In genomic region chr20:3406481-3407425, GRCh38 we compare ENCODE assay signal across 1 cellular context.
TF ChIP-seq lines count a peak whose summit lies in the region.

No MANE protein-coding gene starts in this region.

TF ChIP-seq in K562, 482 proteins besides CTCF, POLR2A, EP300 and RAD21 (continued from another document):
- no peak for TF ChIP-seq JUN (IDR thresholded peaks at IDR 0.05; ENCODE audit: borderline replicate concordance, low read depth, low read length)
- 0 out of 2 replicates have a peak, but pooled peaks have one; percentile 6 for TF ChIP-seq JUN (CRISPR knock-in tag; IDR thresholded peaks at IDR 0.05; ENCODE audit: borderline replicate concordance)
- TF ChIP-seq SMARCB1 (IDR thresholded peaks at IDR 0.05; ENCODE audit: insufficient read length, low read depth) = no peak
- TF ChIP-seq NR2C2 (CRISPR knock-in tag; IDR thresholded peaks at IDR 0.05) = no peak
- TF ChIP-seq NR2C2 (tag; IDR thresholded peaks at IDR 0.05) = 0 out of 2 replicates have a peak, but pooled peaks have one; percentile 4
- no peak for TF ChIP-seq STAT5B (CRISPR knock-in tag; IDR thresholded peaks at IDR 0.05)
- TF ChIP-seq ILF3 (IDR thresholded peaks at IDR 0.05; ENCODE audit: borderline replicate concordance) = peak; percentile 47; the same call in 1 of the 2 replicates
- TF ChIP-seq, protein P1, sequence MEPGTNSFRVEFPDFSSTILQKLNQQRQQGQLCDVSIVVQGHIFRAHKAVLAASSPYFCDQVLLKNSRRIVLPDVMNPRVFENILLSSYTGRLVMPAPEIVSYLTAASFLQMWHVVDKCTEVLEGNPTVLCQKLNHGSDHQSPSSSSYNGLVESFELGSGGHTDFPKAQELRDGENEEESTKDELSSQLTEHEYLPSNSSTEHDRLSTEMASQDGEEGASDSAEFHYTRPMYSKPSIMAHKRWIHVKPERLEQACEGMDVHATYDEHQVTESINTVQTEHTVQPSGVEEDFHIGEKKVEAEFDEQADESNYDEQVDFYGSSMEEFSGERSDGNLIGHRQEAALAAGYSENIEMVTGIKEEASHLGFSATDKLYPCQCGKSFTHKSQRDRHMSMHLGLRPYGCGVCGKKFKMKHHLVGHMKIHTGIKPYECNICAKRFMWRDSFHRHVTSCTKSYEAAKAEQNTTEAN (CRISPR knock-in tag; IDR thresholded peaks at IDR 0.05) = no peak
- TF ChIP-seq WHSC1 (IDR thresholded peaks at IDR 0.05; ENCODE audit: low read length) = no peak
- TF ChIP-seq ZNF134 (CRISPR knock-in tag; conservative IDR thresholded peaks at IDR 0.05) = no peak
- peak in 1 of 3 experiments; percentile 10 for TF ChIP-seq YY1 (IDR thresholded peaks at IDR 0.05; ENCODE audit: borderline replicate concordance in 1 of 3, control insufficient read depth in 1 of 3, extremely low read depth in 1 of 3, insufficient read depth in 3 of 3, insufficient read length in 1 of 3, insufficient replicate concordance in 2 of 3, low read depth in 1 of 3, low read length in 2 of 3)
- TF ChIP-seq, protein P2, sequence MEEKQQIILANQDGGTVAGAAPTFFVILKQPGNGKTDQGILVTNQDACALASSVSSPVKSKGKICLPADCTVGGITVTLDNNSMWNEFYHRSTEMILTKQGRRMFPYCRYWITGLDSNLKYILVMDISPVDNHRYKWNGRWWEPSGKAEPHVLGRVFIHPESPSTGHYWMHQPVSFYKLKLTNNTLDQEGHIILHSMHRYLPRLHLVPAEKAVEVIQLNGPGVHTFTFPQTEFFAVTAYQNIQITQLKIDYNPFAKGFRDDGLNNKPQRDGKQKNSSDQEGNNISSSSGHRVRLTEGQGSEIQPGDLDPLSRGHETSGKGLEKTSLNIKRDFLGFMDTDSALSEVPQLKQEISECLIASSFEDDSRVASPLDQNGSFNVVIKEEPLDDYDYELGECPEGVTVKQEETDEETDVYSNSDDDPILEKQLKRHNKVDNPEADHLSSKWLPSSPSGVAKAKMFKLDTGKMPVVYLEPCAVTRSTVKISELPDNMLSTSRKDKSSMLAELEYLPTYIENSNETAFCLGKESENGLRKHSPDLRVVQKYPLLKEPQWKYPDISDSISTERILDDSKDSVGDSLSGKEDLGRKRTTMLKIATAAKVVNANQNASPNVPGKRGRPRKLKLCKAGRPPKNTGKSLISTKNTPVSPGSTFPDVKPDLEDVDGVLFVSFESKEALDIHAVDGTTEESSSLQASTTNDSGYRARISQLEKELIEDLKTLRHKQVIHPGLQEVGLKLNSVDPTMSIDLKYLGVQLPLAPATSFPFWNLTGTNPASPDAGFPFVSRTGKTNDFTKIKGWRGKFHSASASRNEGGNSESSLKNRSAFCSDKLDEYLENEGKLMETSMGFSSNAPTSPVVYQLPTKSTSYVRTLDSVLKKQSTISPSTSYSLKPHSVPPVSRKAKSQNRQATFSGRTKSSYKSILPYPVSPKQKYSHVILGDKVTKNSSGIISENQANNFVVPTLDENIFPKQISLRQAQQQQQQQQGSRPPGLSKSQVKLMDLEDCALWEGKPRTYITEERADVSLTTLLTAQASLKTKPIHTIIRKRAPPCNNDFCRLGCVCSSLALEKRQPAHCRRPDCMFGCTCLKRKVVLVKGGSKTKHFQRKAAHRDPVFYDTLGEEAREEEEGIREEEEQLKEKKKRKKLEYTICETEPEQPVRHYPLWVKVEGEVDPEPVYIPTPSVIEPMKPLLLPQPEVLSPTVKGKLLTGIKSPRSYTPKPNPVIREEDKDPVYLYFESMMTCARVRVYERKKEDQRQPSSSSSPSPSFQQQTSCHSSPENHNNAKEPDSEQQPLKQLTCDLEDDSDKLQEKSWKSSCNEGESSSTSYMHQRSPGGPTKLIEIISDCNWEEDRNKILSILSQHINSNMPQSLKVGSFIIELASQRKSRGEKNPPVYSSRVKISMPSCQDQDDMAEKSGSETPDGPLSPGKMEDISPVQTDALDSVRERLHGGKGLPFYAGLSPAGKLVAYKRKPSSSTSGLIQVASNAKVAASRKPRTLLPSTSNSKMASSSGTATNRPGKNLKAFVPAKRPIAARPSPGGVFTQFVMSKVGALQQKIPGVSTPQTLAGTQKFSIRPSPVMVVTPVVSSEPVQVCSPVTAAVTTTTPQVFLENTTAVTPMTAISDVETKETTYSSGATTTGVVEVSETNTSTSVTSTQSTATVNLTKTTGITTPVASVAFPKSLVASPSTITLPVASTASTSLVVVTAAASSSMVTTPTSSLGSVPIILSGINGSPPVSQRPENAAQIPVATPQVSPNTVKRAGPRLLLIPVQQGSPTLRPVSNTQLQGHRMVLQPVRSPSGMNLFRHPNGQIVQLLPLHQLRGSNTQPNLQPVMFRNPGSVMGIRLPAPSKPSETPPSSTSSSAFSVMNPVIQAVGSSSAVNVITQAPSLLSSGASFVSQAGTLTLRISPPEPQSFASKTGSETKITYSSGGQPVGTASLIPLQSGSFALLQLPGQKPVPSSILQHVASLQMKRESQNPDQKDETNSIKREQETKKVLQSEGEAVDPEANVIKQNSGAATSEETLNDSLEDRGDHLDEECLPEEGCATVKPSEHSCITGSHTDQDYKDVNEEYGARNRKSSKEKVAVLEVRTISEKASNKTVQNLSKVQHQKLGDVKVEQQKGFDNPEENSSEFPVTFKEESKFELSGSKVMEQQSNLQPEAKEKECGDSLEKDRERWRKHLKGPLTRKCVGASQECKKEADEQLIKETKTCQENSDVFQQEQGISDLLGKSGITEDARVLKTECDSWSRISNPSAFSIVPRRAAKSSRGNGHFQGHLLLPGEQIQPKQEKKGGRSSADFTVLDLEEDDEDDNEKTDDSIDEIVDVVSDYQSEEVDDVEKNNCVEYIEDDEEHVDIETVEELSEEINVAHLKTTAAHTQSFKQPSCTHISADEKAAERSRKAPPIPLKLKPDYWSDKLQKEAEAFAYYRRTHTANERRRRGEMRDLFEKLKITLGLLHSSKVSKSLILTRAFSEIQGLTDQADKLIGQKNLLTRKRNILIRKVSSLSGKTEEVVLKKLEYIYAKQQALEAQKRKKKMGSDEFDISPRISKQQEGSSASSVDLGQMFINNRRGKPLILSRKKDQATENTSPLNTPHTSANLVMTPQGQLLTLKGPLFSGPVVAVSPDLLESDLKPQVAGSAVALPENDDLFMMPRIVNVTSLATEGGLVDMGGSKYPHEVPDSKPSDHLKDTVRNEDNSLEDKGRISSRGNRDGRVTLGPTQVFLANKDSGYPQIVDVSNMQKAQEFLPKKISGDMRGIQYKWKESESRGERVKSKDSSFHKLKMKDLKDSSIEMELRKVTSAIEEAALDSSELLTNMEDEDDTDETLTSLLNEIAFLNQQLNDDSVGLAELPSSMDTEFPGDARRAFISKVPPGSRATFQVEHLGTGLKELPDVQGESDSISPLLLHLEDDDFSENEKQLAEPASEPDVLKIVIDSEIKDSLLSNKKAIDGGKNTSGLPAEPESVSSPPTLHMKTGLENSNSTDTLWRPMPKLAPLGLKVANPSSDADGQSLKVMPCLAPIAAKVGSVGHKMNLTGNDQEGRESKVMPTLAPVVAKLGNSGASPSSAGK (IDR thresholded peaks at IDR 0.05) = peak; percentile 9; the same call in 1 of the 2 replicates
- no peak for TF ChIP-seq SRF (CRISPR knock-in tag; IDR thresholded peaks at IDR 0.05)
- no peak for TF ChIP-seq POLR2B (IDR thresholded peaks at IDR 0.05; ENCODE audit: low read depth, partially characterized antibody)
- TF ChIP-seq, protein P3, sequence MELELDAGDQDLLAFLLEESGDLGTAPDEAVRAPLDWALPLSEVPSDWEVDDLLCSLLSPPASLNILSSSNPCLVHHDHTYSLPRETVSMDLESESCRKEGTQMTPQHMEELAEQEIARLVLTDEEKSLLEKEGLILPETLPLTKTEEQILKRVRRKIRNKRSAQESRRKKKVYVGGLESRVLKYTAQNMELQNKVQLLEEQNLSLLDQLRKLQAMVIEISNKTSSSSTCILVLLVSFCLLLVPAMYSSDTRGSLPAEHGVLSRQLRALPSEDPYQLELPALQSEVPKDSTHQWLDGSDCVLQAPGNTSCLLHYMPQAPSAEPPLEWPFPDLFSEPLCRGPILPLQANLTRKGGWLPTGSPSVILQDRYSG (tag; conservative IDR thresholded peaks at IDR 0.05; ENCODE audit: low read depth) = 0 out of 2 replicates have a peak, but pooled peaks have one; percentile 23
- 0 out of 2 replicates have a peak, but pooled peaks have one; percentile 50 for TF ChIP-seq KLF1 (tag; IDR thresholded peaks at IDR 0.05)
- TF ChIP-seq ZBTB17 (CRISPR knock-in tag; IDR thresholded peaks at IDR 0.05) = peak; percentile 45; the same call in 1 of the 2 replicates
- TF ChIP-seq NFIC (IDR thresholded peaks at IDR 0.05) = no peak
- TF ChIP-seq NR4A1 (CRISPR knock-in tag; IDR thresholded peaks at IDR 0.05) = no peak
- TF ChIP-seq NR4A1 (tag; IDR thresholded peaks at IDR 0.05) = 0 out of 2 replicates have a peak, but pooled peaks have one; percentile 31
- 0 out of 3 replicates have a peak, but pooled peaks of 1 of the 2 experiments have one; percentile 12 for TF ChIP-seq CBX3 (IDR thresholded peaks at IDR 0.05; ENCODE audit: borderline replicate concordance in 1 of 2, low read length in 2 of 2)
- TF ChIP-seq KAT2B (IDR thresholded peaks at IDR 0.05; ENCODE audit: low read depth, low read length) = peak; percentile 43
- TF ChIP-seq RFX1 (IDR thresholded peaks at IDR 0.05) = no peak
- TF ChIP-seq ZFX (CRISPR knock-in tag; IDR thresholded peaks at IDR 0.05) = peak; percentile 7; the same call in 1 of the 2 replicates
- TF ChIP-seq MLX (CRISPR knock-in tag; conservative IDR thresholded peaks at IDR 0.05) = no peak
- TF ChIP-seq SAFB (IDR thresholded peaks at IDR 0.05; ENCODE audit: borderline replicate concordance, low read depth, low read length) = no peak
- TF ChIP-seq PYGO2 (tag; IDR thresholded peaks at IDR 0.05) = no peak
- no peak for TF ChIP-seq ID3 (CRISPR knock-in tag; IDR thresholded peaks at IDR 0.05)
- TF ChIP-seq ID3 (tag; IDR thresholded peaks at IDR 0.05) = 0 out of 2 replicates have a peak, but pooled peaks have one; percentile 36
- TF ChIP-seq, protein P4, sequence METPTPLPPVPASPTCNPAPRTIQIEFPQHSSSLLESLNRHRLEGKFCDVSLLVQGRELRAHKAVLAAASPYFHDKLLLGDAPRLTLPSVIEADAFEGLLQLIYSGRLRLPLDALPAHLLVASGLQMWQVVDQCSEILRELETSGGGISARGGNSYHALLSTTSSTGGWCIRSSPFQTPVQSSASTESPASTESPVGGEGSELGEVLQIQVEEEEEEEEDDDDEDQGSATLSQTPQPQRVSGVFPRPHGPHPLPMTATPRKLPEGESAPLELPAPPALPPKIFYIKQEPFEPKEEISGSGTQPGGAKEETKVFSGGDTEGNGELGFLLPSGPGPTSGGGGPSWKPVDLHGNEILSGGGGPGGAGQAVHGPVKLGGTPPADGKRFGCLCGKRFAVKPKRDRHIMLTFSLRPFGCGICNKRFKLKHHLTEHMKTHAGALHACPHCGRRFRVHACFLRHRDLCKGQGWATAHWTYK (CRISPR knock-in tag; IDR thresholded peaks at IDR 0.05) = peak; percentile 71; the same call in 1 of the 2 replicates
- peak; percentile 61 for TF ChIP-seq EGR1 (conservative IDR thresholded peaks at IDR 0.05)
